In the genomic region with DNA sequence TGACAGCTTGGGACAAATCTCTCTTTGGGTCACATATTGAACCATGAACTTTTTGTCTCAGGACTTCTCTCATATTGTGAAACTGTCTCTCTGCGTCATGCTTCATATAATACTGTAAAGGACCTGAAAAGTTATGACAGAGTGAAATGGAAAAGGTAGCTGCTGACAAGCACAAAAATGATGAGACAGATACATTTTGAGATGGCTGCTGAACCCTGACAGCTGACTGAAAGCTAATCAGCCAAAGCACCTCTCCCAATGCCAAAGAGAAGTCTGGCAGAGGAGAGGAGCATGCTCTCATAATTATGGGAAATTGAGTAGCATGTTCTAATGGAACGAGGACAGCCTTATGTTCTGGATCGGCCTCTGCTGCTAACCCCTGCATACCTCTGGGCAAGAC, we compare ENCODE assay signal across 1 cellular context.
TF ChIP-seq lines count a peak whose summit lies in the region.

No MANE protein-coding gene starts in this region.

TF ChIP-seq in SK-N-SH, 30 proteins besides CTCF, POLR2A, EP300 and RAD21 (continued from another document):
- TF ChIP-seq, protein P1, sequence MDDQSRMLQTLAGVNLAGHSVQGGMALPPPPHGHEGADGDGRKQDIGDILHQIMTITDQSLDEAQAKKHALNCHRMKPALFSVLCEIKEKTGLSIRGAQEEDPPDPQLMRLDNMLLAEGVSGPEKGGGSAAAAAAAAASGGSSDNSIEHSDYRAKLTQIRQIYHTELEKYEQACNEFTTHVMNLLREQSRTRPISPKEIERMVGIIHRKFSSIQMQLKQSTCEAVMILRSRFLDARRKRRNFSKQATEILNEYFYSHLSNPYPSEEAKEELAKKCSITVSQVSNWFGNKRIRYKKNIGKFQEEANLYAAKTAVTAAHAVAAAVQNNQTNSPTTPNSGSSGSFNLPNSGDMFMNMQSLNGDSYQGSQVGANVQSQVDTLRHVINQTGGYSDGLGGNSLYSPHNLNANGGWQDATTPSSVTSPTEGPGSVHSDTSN (IDR thresholded peaks at IDR 0.05) = no peak
- TF ChIP-seq POLR2AphosphoS5 (IDR thresholded peaks at IDR 0.05; ENCODE audit: low read depth, low read length) (no peak), JUND (IDR thresholded peaks at IDR 0.05) (no peak), SMC3 (IDR thresholded peaks at IDR 0.05; ENCODE audit: low read depth, low read length) (no peak), NFIC (IDR thresholded peaks at IDR 0.05; ENCODE audit: borderline replicate concordance) (no peak), TCF12 (IDR thresholded peaks at IDR 0.05) (no peak), GATA2 (CRISPR knock-in tag; IDR thresholded peaks at IDR 0.05) (no peak), MEF2A (IDR thresholded peaks at IDR 0.05; ENCODE audit: borderline replicate concordance, low read depth) (no peak), TEAD4 (IDR thresholded peaks at IDR 0.05; ENCODE audit: borderline replicate concordance, insufficient read depth) (no peak), EZH2phosphoT487 (IDR thresholded peaks at IDR 0.05; ENCODE audit: borderline replicate concordance, low read depth) (no peak), GABPA (IDR thresholded peaks at IDR 0.05; ENCODE audit: low read depth) (no peak), TAF1 (IDR thresholded peaks at IDR 0.05; ENCODE audit: borderline replicate concordance, low read depth, low read length) (no peak)
- TF ChIP-seq, protein P2, sequence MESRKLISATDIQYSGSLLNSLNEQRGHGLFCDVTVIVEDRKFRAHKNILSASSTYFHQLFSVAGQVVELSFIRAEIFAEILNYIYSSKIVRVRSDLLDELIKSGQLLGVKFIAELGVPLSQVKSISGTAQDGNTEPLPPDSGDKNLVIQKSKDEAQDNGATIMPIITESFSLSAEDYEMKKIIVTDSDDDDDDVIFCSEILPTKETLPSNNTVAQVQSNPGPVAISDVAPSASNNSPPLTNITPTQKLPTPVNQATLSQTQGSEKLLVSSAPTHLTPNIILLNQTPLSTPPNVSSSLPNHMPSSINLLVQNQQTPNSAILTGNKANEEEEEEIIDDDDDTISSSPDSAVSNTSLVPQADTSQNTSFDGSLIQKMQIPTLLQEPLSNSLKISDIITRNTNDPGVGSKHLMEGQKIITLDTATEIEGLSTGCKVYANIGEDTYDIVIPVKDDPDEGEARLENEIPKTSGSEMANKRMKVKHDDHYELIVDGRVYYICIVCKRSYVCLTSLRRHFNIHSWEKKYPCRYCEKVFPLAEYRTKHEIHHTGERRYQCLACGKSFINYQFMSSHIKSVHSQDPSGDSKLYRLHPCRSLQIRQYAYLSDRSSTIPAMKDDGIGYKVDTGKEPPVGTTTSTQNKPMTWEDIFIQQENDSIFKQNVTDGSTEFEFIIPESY (IDR thresholded peaks at IDR 0.05; ENCODE audit: borderline replicate concordance, low read depth) = no peak
- TF ChIP-seq, protein P3, sequence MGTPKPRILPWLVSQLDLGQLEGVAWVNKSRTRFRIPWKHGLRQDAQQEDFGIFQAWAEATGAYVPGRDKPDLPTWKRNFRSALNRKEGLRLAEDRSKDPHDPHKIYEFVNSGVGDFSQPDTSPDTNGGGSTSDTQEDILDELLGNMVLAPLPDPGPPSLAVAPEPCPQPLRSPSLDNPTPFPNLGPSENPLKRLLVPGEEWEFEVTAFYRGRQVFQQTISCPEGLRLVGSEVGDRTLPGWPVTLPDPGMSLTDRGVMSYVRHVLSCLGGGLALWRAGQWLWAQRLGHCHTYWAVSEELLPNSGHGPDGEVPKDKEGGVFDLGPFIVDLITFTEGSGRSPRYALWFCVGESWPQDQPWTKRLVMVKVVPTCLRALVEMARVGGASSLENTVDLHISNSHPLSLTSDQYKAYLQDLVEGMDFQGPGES (IDR thresholded peaks at IDR 0.05; ENCODE audit: low read depth, low read length) = no peak
TF ChIP-seq in SK-N-SH: peak in this region for 0.
